In genomic region chr5:177943805-177944736, GRCh38 we compare ENCODE assay signal across 9 cellular contexts. TPM values are rescaled to one million over a fixed set of nuclear protein-coding genes. Genes with fewer than 3 reads are reported as not detected.
DNase-seq lines count a peak whose midpoint lies in the region; ATAC-seq and TF ChIP-seq lines count a peak whose summit lies in the region.
"Not testable (repeated sequence)": the region's sequence is repeated elsewhere in the genome, so short reads cannot be mapped to it uniquely, and the experiment has no call there.
"Had no signal": no experiment of that assay in that cellular context is flagged by ENCODE, and none has a peak within 500 bp of the region (broad histone marks: within the 10 kb centered on the region; RNA-seq: fewer than 3 reads in every experiment).

No MANE protein-coding gene starts in this region.

- WGBS in ectodermal cell, 2 experiments = 6 to 10% methylated on average over 33 to 34 of the region's 66 CpGs

- not testable (repeated sequence) for H3K27me3 ChIP-seq in SJSA1 (replicated peaks)
- peaks cover 25% of the 10 kb centered on the region for H3K27me3 ChIP-seq in ectodermal cell (ENCODE audit: control insufficient read depth, insufficient read depth, low read length, poor library complexity, severe bottlenecking)

- POLR2A ChIA-PET in AG04449 (lab: Yijun Ruan, JAX) = not testable (repeated sequence)

- not testable (repeated sequence) for TF ChIP-seq CTCF in AG04449 (IDR thresholded peaks at IDR 0.05; ENCODE audit: insufficient read depth, low read length, missing control alignments)

- CTCF ChIA-PET in AG04449 (lab: Yijun Ruan, JAX) = not testable (repeated sequence)

- not testable (repeated sequence) for H3K9me3 ChIP-seq in SJSA1 (replicated peaks); ectodermal cell (ENCODE audit: control insufficient read depth, low read length)

- H3K4me3 ChIP-seq in AG04449 (ENCODE audit: low read depth, low read length) (peak overlapping the region; percentile 55), SJSA1 (peak overlapping the region; percentile 31), ectodermal cell (ENCODE audit: insufficient read depth, low read depth, low read length) (peak overlapping the region; percentile 18)

- not testable (repeated sequence) for H3K27ac ChIP-seq in SJSA1; ectodermal cell (ENCODE audit: insufficient read depth, low read depth, low read length, poor library complexity, severe bottlenecking)

- H3K4me1 ChIP-seq in SJSA1 (replicated peaks); ectodermal cell (ENCODE audit: control insufficient read depth, insufficient read depth, low read length): not testable (repeated sequence)

- ATAC-seq in GM18511 (IDR thresholded peaks at IDR 0.05; ENCODE audit: unreplicated experiment) (peak; percentile 47), HG03095 (IDR thresholded peaks at IDR 0.05; ENCODE audit: unreplicated experiment) (peak; percentile 41), left lobe of liver (peak; percentile 37)

- DNase-seq in AG04449 (ENCODE audit: low read depth, low spot score); left lobe of liver (ENCODE audit: low spot score): not testable (repeated sequence)
- DNase-seq in SJSA1 (ENCODE audit: low read depth in 1 of 2, low spot score in 2 of 2) = peak; percentile 40 to 51
- peak; percentile 49 to 60 for DNase-seq in activated T-cell treated with anti-CD3 and anti-CD28 coated beads, Interleukin-2, amount 50 U/mL, for 48 hours
- DNase-seq in stimulated activated CD4-positive, alpha-beta T cell treated with anti-CD3 and anti-CD28 coated beads, Interleukin-15, amount 100 ng/mL, for 1 hour (ENCODE audit: low read depth in 1 of 2, low spot score in 1 of 2) = peak; percentile 6 to 20

- not testable (repeated sequence) for H3K36me3 ChIP-seq in SJSA1; ectodermal cell (ENCODE audit: control insufficient read depth, insufficient read depth, low read length)

RNA-seq across cellular contexts. Expression of gene PROP1, which starts 52.0 kb away (rescaled TPM):
- total RNA-seq in SJSA1 (2014; rRNA removed; shearing (Covaris generic)) = not detected in 2 replicates
- not detected for polyA plus RNA-seq in ectodermal cell (2013, experiment 1 of 4)
- polyA plus RNA-seq in ectodermal cell (2013, experiment 2 of 4) = not detected
- not detected for polyA plus RNA-seq in ectodermal cell (2013, experiment 3 of 4)
- not detected for polyA plus RNA-seq in ectodermal cell (2013, experiment 4 of 4)
- not detected for total RNA-seq in left lobe of liver
- total RNA-seq: mesothelial cell of epicardium had no signal
